ENCODE assay signal across 8 cellular contexts in genomic region chr19:44770550-44771257, GRCh38. TPM values are rescaled to one million over a fixed set of nuclear protein-coding genes. Genes with fewer than 3 reads are reported as not detected.
A peak's percentile ranks its signal among the peaks of the same experiment; 100 is the strongest.
DNase-seq lines count a peak whose midpoint lies in the region; ATAC-seq lines count a peak whose summit lies in the region.

No MANE protein-coding gene starts in this region.

- H3K9ac ChIP-seq in duodenal mucosa (ENCODE audit: low read depth in 1 of 2, low read length in 2 of 2), result peak overlapping the region in 1 of 2 donors; percentile 22

- H3K36me3 Mint-ChIP-seq in CD8-positive, alpha-beta memory T cell, result no peaks in the 10 kb centered on the region

- H3K27ac ChIP-seq in CD8-positive, alpha-beta memory T cell (ENCODE audit: low read depth, low read length), result no peak overlapping the region
- no peak overlapping the region for H3K27ac ChIP-seq in duodenal mucosa (ENCODE audit: low read depth, low read length)

- H3K27me3 ChIP-seq in CD8-positive, alpha-beta memory T cell (ENCODE audit: insufficient read depth, low read length, poor library complexity, severe bottlenecking), result no peaks in the 10 kb centered on the region
- H3K27me3 ChIP-seq in duodenal mucosa (ENCODE audit: control insufficient read depth in 1 of 2, insufficient read depth in 2 of 2, low read length in 2 of 2), result no peaks in the 10 kb centered on the region

- peaks cover 11 to 31% (median 29%) of the 10 kb centered on the region in 3 donors for H3K4me1 Mint-ChIP-seq in CD8-positive, alpha-beta memory T cell

- H3K9me3 ChIP-seq in CD8-positive, alpha-beta memory T cell (ENCODE audit: low read length), result no peaks in the 10 kb centered on the region
- peaks cover 0 to 3% of the 10 kb centered on the region in 2 donors for H3K9me3 ChIP-seq in duodenal mucosa (ENCODE audit: control insufficient read depth in 1 of 2, low read length in 2 of 2)

- POLR2A ChIA-PET in CD8-positive, alpha-beta memory T cell (lab: Charles Lee), result interaction anchor here (0.8 to 1.9 kb wide), 6 partner anchors 9 to 119 kb away, joined by 3 to 18 read pairs (median 4); no protein-coding TSS in a partner anchor

- peak overlapping the region; percentile 23 to 92 (median 88) for H3K27ac Mint-ChIP-seq in CD8-positive, alpha-beta memory T cell

- no peak overlapping the region for H3K4me3 ChIP-seq in CD8-positive, alpha-beta memory T cell (ENCODE audit: low read length)
- peak overlapping the region; percentile 20 to 25 for H3K4me3 ChIP-seq in duodenal mucosa (ENCODE audit: low read depth in 1 of 2, low read length in 2 of 2)

- H3K9me3 Mint-ChIP-seq in CD8-positive, alpha-beta memory T cell, result no peaks in the 10 kb centered on the region

- no peaks in the 10 kb centered on the region for H3K27me3 Mint-ChIP-seq in CD8-positive, alpha-beta memory T cell

- peaks cover 8% of the 10 kb centered on the region for H3K4me1 ChIP-seq in CD8-positive, alpha-beta memory T cell (ENCODE audit: insufficient read depth, low read length)
- peaks cover 20 to 27% of the 10 kb centered on the region in 2 donors for H3K4me1 ChIP-seq in duodenal mucosa (ENCODE audit: control insufficient read depth in 1 of 2, insufficient read depth in 2 of 2, low read length in 2 of 2)

- DNase-seq in CD8-positive, alpha-beta memory T cell, result peak; percentile 94 to 99 (median 96)
- DNase-seq in HK-2 (ENCODE audit: unreplicated experiment) (peak; percentile 95), NCI-H82 treated with DMSO at 0.1 percent for 48 hours (lab: John Stamatoyannopoulos, UW; ENCODE audit: unreplicated experiment) (peak; percentile 82), lung microvascular endothelial cell (ENCODE audit: low read depth in 2 of 2) (peak; percentile 92 to 96)
- DNase-seq in activated CD4-positive, alpha-beta T cell treated with anti-CD3 and anti-CD28 coated beads, Interleukin-2, amount 50 U/mL, for 48 hours, result peak; percentile 99
- DNase-seq in stimulated activated CD8-positive, alpha-beta memory T cell treated with anti-CD3 and anti-CD28 coated beads, Interleukin-12 subunit alpha, Interleukin-12 subunit beta, amount 100 ng/mL, for 4 hours (ENCODE audit: low read depth), result peak; percentile 93

- peak overlapping the region; percentile 24 to 78 (median 61) for H3K4me3 Mint-ChIP-seq in CD8-positive, alpha-beta memory T cell

- peak; percentile 91 for ATAC-seq in GM19468 (IDR thresholded peaks at IDR 0.05; ENCODE audit: extremely low read depth, unreplicated experiment)

- no peaks in the 10 kb centered on the region for H3K36me3 ChIP-seq in CD8-positive, alpha-beta memory T cell (ENCODE audit: insufficient read depth, low read length)
- H3K36me3 ChIP-seq in duodenal mucosa (ENCODE audit: control insufficient read depth in 1 of 2, insufficient read depth in 2 of 2, low read length in 2 of 2), result no peaks in the 10 kb centered on the region

- CTCF ChIA-PET in CD8-positive, alpha-beta memory T cell (lab: Charles Lee), result interaction anchor here (0.6 to 10.4 kb wide), 21 partner anchors 9 to 181 kb away, joined by 3 to 299 read pairs (median 6); partner anchors contain the start of gene BCL3

RNA-seq across cellular contexts. Expression of gene CBLC, which starts 7.0 kb away (rescaled TPM):
- total RNA-seq in CD8-positive, alpha-beta memory T cell, result not detected
- polyA plus RNA-seq in CD8-positive, alpha-beta memory T cell, result not detected
- not detected in 2 replicates for total RNA-seq in lung microvascular endothelial cell

RNA-seq across cellular contexts. Expression of gene BCL3, which starts 22.2 kb away (rescaled TPM):
- 10 to 100 TPM; 30.5 to 33.9 TPM for total RNA-seq in CD8-positive, alpha-beta memory T cell
- 9.8 TPM for polyA plus RNA-seq in CD8-positive, alpha-beta memory T cell
- 0.99 and 2.0 TPM in 2 replicates for total RNA-seq in lung microvascular endothelial cell

RNA-seq across cellular contexts. Expression of gene BCAM, which starts 38.2 kb away (rescaled TPM):
- not detected for total RNA-seq in CD8-positive, alpha-beta memory T cell
- not detected for polyA plus RNA-seq in CD8-positive, alpha-beta memory T cell
- 11.8 and 34.3 TPM in 2 replicates for total RNA-seq in lung microvascular endothelial cell

Comparison
In these comparisons a context has a peak if more than half of its experiments do, and no peak if none do; other contexts are left out.
1. RNA of gene BCL3, which starts 22.2 kb away (total RNA-seq): 30.5 to 33.9 TPM in CD8-positive, alpha-beta memory T cell; 0.99 to 2.0 TPM in lung microvascular endothelial cell; every median in the first group is over 10 times any median in the second.
2. RNA of gene BCAM, which starts 38.2 kb away (total RNA-seq): 11.8 to 34.3 TPM in lung microvascular endothelial cell; not detected in CD8-positive, alpha-beta memory T cell; every median in the first group is over 10 times any median in the second.
3. Peak in every context shown above with its lines, with median percentiles within 50 percentile points of each other: DNase-seq.